In genomic region chr9:130010151-130010988, GRCh38 we compare ENCODE assay signal across 9 cellular contexts. TPM values are rescaled to one million over a fixed set of nuclear protein-coding genes. Genes with fewer than 3 reads are reported as not detected.
DNase-seq lines count a peak whose midpoint lies in the region; ATAC-seq and TF ChIP-seq lines count a peak whose summit lies in the region.
"Had no signal": no experiment of that assay in that cellular context is flagged by ENCODE, and none has a peak within 500 bp of the region (broad histone marks: within the 10 kb centered on the region; RNA-seq: fewer than 3 reads in every experiment).

No MANE protein-coding gene starts in this region.

- no peak overlapping the region for H3K4me3 ChIP-seq in mammary epithelial cell (replicated peaks in 1 of 3; ENCODE audit: insufficient read depth in 1 of 3, low read depth in 2 of 3, low read length in 3 of 3)
- H3K4me3 ChIP-seq: thoracic aorta had no signal

- CTCF ChIA-PET in activated CD4-positive, alpha-beta T cell treated with anti-CD3 and anti-CD28 coated beads for 36 hours (lab: Charles Lee): interaction anchor here (0.8 to 2.1 kb wide), 9 partner anchors 9 to 360 kb away, joined by 3 to 7 read pairs (median 4); no protein-coding TSS in a partner anchor
- CTCF ChIA-PET in mammary epithelial cell (lab: Charles Lee; ENCODE audit: low non-redundant PET): no interaction called here

- no peaks in the 10 kb centered on the region for H3K27me3 ChIP-seq in mammary epithelial cell (ENCODE audit: insufficient read depth, low read length)

- no peaks in the 10 kb centered on the region for H3K9me3 ChIP-seq in mammary epithelial cell (replicated peaks; ENCODE audit: insufficient read depth, low read length)
- H3K9me3 ChIP-seq: thoracic aorta had no signal

- peak; percentile 69 for ATAC-seq in activated CD4-positive, alpha-beta T cell treated with anti-CD3 and anti-CD28 coated beads for 36 hours
- peak; percentile 94 for ATAC-seq in stimulated activated naive CD8-positive, alpha-beta T cell treated with anti-CD3 and anti-CD28 coated beads, Interleukin-15, amount 100 ng/mL, for 72 hours
- ATAC-seq in GM21381 (IDR thresholded peaks at IDR 0.05; ENCODE audit: unreplicated experiment): no peak
- ATAC-seq in omental fat pad (ENCODE audit: low FRiP score): no peak

- H3K4me1 ChIP-seq in mammary epithelial cell (ENCODE audit: insufficient read depth, low read length): no peaks in the 10 kb centered on the region

- H3K4me2 ChIP-seq in mammary epithelial cell (ENCODE audit: insufficient read depth, low read depth, low read length): no peak overlapping the region

- H3K27me3 Mint-ChIP-seq in activated CD4-positive, alpha-beta T cell treated with anti-CD3 and anti-CD28 coated beads for 36 hours: no peaks in the 10 kb centered on the region
- no peaks in the 10 kb centered on the region for H3K27me3 Mint-ChIP-seq in stimulated activated naive CD8-positive, alpha-beta T cell treated with anti-CD3 and anti-CD28 coated beads, Interleukin-15, amount 100 ng/mL, for 72 hours

- intact Hi-C loops in activated CD4-positive, alpha-beta T cell treated with anti-CD3 and anti-CD28 coated beads for 36 hours (cut with DNase I, micrococcal nuclease): no loop called here
- intact Hi-C loops in mammary epithelial cell (cut with micrococcal nuclease): no loop called here

- 51% methylated on average over 5 of the region's 5 CpGs for WGBS in mammary epithelial cell (ENCODE audit: low coverage, missing lambda C conversion rate)

- peaks cover 61% of the 10 kb centered on the region for H3K36me3 Mint-ChIP-seq in activated CD4-positive, alpha-beta T cell treated with anti-CD3 and anti-CD28 coated beads for 36 hours (ENCODE audit: low read depth)

- dilution Hi-C loops in mammary epithelial cell (cut with HindIII; ENCODE audit: low sequenced_read_pairs): no loop called here

- in situ Hi-C loops in mammary epithelial cell (cut with MboI; ENCODE audit: low sequenced_read_pairs in 2 of 2): no loop called here

- TF ChIP-seq CTCF in mammary epithelial cell (conservative IDR thresholded peaks at IDR 0.05 in 1 of 2, IDR thresholded peaks at IDR 0.05 in 1 of 2; ENCODE audit: extremely low read depth in 1 of 2, insufficient read depth in 1 of 2, low read depth in 1 of 2, low read length in 2 of 2) (no peak), omental fat pad (IDR thresholded peaks at IDR 0.05) (no peak)

- H3K36me3 ChIP-seq in mammary epithelial cell (ENCODE audit: insufficient read depth, low read length): no peaks in the 10 kb centered on the region
- H3K36me3 ChIP-seq: thoracic aorta had no signal

- no TSS peak for BruUV-seq in mammary epithelial cell (replicated peaks; lab: Mats Ljungman, UMichigan)

- peak overlapping the region; percentile 92 for H3K27ac Mint-ChIP-seq in activated CD4-positive, alpha-beta T cell treated with anti-CD3 and anti-CD28 coated beads for 36 hours
- H3K27ac Mint-ChIP-seq in stimulated activated naive CD8-positive, alpha-beta T cell treated with anti-CD3 and anti-CD28 coated beads, Interleukin-15, amount 100 ng/mL, for 72 hours: peak overlapping the region; percentile 77 to 84

- no peaks in the 10 kb centered on the region for H4K20me1 ChIP-seq in mammary epithelial cell (ENCODE audit: insufficient read depth, low read length)

- H3K27ac ChIP-seq in mammary epithelial cell (ENCODE audit: insufficient read depth, low read depth, low read length): no peak overlapping the region
- H3K27ac ChIP-seq: thoracic aorta had no signal

- H3K79me2 ChIP-seq in mammary epithelial cell (ENCODE audit: insufficient read depth, low read length): no peaks in the 10 kb centered on the region

- H3K4me3 Mint-ChIP-seq in activated CD4-positive, alpha-beta T cell treated with anti-CD3 and anti-CD28 coated beads for 36 hours: peak overlapping the region; percentile 39
- peak overlapping the region; percentile 53 to 69 for H3K4me3 Mint-ChIP-seq in stimulated activated naive CD8-positive, alpha-beta T cell treated with anti-CD3 and anti-CD28 coated beads, Interleukin-15, amount 100 ng/mL, for 72 hours

- POLR2A ChIA-PET in activated CD4-positive, alpha-beta T cell treated with anti-CD3 and anti-CD28 coated beads for 36 hours (lab: Charles Lee): interaction anchor here (0.6 to 2.4 kb wide), 16 partner anchors 9 to 123 kb away, joined by 3 to 16 read pairs (median 6); no protein-coding TSS in a partner anchor

- H3K9ac ChIP-seq in mammary epithelial cell (ENCODE audit: insufficient read depth, low read length): no peak overlapping the region

- peaks cover 6% of the 10 kb centered on the region for H3K9me3 Mint-ChIP-seq in activated CD4-positive, alpha-beta T cell treated with anti-CD3 and anti-CD28 coated beads for 36 hours (ENCODE audit: low read depth)
- H3K9me3 Mint-ChIP-seq in stimulated activated naive CD8-positive, alpha-beta T cell treated with anti-CD3 and anti-CD28 coated beads, Interleukin-15, amount 100 ng/mL, for 72 hours: no peaks in the 10 kb centered on the region

- peak; percentile 64 for DNase-seq in activated CD4-positive, alpha-beta T cell treated with anti-CD3 and anti-CD28 coated beads for 36 hours
- no peak for DNase-seq in activated CD4-positive, alpha-beta T cell treated with anti-CD3 and anti-CD28 coated beads for 48 hours
- peak; percentile 33 for DNase-seq in RPMI8226
- peak; percentile 39 for DNase-seq in mammary epithelial cell
- peak in 1 of 2 donors; percentile 64 for DNase-seq in stimulated activated naive CD8-positive, alpha-beta T cell treated with anti-CD3 and anti-CD28 coated beads, Interleukin-15, amount 100 ng/mL, for 72 hours
- DNase-seq in omental fat pad (ENCODE audit: low spot score): no peak
- no peak for DNase-seq in pons (ENCODE audit: low spot score)

- H3K4me1 Mint-ChIP-seq in activated CD4-positive, alpha-beta T cell treated with anti-CD3 and anti-CD28 coated beads for 36 hours: peaks cover 90% of the 10 kb centered on the region
- peaks cover 86% of the 10 kb centered on the region for H3K4me1 Mint-ChIP-seq in stimulated activated naive CD8-positive, alpha-beta T cell treated with anti-CD3 and anti-CD28 coated beads, Interleukin-15, amount 100 ng/mL, for 72 hours

- no peak overlapping the region for H2AFZ ChIP-seq in mammary epithelial cell (ENCODE audit: low read depth, low read length)

RNA-seq across cellular contexts. Expression of gene FNBP1, which starts 32.6 kb away (rescaled TPM):
- total RNA-seq in activated CD4-positive, alpha-beta T cell treated with anti-CD3 and anti-CD28 coated beads for 36 hours: 100 to 1,000 TPM; 254 to 354 TPM
- 10 to 100 TPM; 11.5 to 21.5 TPM for total RNA-seq in mammary epithelial cell
- 5.8 TPM for polyA plus RNA-seq in mammary epithelial cell
- polyA minus RNA-seq in mammary epithelial cell: 9.5 TPM
- total RNA-seq in omental fat pad: 10 to 100 TPM; 38.7 to 53.4 (median 45.9) TPM

RNA-seq across cellular contexts. Expression of gene GPR107, which starts 43.3 kb away (rescaled TPM):
- total RNA-seq in activated CD4-positive, alpha-beta T cell treated with anti-CD3 and anti-CD28 coated beads for 36 hours: 10 to 100 TPM; 17.7 to 19.7 TPM
- 10 to 100 TPM; 34.2 to 41.4 TPM for total RNA-seq in mammary epithelial cell
- polyA plus RNA-seq in mammary epithelial cell: 20.5 TPM
- polyA minus RNA-seq in mammary epithelial cell: 24.8 TPM
- 10 to 100 TPM; 17.5 to 24.1 (median 20.0) TPM for total RNA-seq in omental fat pad

Comparison
In these comparisons a context has a peak if more than half of its experiments do, and no peak if none do; other contexts are left out.
1. DNase-seq: peak in activated CD4-positive, alpha-beta T cell treated with anti-CD3 and anti-CD28 coated beads for 36 hours (single experiment), RPMI8226 (single experiment) and mammary epithelial cell (single experiment); none in activated CD4-positive, alpha-beta T cell treated with anti-CD3 and anti-CD28 coated beads for 48 hours (single experiment), omental fat pad (single experiment) and pons (single experiment).
2. ATAC-seq: peak in activated CD4-positive, alpha-beta T cell treated with anti-CD3 and anti-CD28 coated beads for 36 hours (single experiment) and stimulated activated naive CD8-positive, alpha-beta T cell treated with anti-CD3 and anti-CD28 coated beads, Interleukin-15, amount 100 ng/mL, for 72 hours (single experiment); none in GM21381 (single experiment) and omental fat pad (single experiment).
3. RNA of gene FNBP1, which starts 32.6 kb away (total RNA-seq): 254 to 354 TPM in activated CD4-positive, alpha-beta T cell treated with anti-CD3 and anti-CD28 coated beads for 36 hours; 38.7 to 53.4 TPM in omental fat pad and 11.5 to 21.5 TPM in mammary epithelial cell; every median in the first group is over 4 times any median in the second.